In genomic region chr7:66642186-66642585, GRCh38 we compare ENCODE assay signal across 1 cellular context.
TF ChIP-seq lines count a peak whose summit lies in the region.

No MANE protein-coding gene starts in this region.

TF ChIP-seq in HepG2, 621 proteins besides CTCF, POLR2A, EP300 and RAD21 (continued from another document):
- TF ChIP-seq, protein P1, sequence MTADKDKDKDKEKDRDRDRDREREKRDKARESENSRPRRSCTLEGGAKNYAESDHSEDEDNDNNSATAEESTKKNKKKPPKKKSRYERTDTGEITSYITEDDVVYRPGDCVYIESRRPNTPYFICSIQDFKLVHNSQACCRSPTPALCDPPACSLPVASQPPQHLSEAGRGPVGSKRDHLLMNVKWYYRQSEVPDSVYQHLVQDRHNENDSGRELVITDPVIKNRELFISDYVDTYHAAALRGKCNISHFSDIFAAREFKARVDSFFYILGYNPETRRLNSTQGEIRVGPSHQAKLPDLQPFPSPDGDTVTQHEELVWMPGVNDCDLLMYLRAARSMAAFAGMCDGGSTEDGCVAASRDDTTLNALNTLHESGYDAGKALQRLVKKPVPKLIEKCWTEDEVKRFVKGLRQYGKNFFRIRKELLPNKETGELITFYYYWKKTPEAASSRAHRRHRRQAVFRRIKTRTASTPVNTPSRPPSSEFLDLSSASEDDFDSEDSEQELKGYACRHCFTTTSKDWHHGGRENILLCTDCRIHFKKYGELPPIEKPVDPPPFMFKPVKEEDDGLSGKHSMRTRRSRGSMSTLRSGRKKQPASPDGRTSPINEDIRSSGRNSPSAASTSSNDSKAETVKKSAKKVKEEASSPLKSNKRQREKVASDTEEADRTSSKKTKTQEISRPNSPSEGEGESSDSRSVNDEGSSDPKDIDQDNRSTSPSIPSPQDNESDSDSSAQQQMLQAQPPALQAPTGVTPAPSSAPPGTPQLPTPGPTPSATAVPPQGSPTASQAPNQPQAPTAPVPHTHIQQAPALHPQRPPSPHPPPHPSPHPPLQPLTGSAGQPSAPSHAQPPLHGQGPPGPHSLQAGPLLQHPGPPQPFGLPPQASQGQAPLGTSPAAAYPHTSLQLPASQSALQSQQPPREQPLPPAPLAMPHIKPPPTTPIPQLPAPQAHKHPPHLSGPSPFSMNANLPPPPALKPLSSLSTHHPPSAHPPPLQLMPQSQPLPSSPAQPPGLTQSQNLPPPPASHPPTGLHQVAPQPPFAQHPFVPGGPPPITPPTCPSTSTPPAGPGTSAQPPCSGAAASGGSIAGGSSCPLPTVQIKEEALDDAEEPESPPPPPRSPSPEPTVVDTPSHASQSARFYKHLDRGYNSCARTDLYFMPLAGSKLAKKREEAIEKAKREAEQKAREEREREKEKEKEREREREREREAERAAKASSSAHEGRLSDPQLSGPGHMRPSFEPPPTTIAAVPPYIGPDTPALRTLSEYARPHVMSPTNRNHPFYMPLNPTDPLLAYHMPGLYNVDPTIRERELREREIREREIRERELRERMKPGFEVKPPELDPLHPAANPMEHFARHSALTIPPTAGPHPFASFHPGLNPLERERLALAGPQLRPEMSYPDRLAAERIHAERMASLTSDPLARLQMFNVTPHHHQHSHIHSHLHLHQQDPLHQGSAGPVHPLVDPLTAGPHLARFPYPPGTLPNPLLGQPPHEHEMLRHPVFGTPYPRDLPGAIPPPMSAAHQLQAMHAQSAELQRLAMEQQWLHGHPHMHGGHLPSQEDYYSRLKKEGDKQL (CRISPR knock-in tag; IDR thresholded peaks at IDR 0.05; ENCODE audit: low read depth) = no peak
- TF ChIP-seq AHDC1 (CRISPR knock-in tag; IDR thresholded peaks at IDR 0.05; ENCODE audit: borderline replicate concordance) (no peak), ZFP90 (CRISPR knock-in tag; IDR thresholded peaks at IDR 0.05; ENCODE audit: borderline replicate concordance) (no peak), SAP130 (CRISPR knock-in tag; IDR thresholded peaks at IDR 0.05; ENCODE audit: low read depth) (no peak), ZNF552 (CRISPR knock-in tag; IDR thresholded peaks at IDR 0.05; ENCODE audit: borderline replicate concordance) (no peak)
